ENCODE assay signal across 32 cellular contexts in the genomic region with DNA sequence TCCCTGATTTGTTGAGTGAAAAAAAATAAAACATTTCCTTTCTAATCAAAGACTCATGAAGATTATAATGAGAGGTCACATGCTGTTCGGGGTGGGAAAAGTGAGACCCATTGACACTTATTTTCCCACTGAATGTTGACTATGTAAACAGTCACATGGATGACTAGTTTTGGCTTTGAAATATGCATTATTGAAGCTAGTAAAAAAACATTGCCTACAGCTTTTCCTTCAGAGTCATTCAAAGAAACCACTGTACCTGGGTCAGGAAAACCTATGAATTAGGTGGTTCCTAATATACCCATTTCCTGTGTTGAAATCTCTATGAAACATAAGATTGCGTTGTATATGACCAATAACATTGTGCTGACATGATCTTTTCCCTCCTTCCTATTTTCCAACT.
"Had no signal": no experiment of that assay in that cellular context is flagged by ENCODE, and none has a peak within 500 bp of the region (broad histone marks: within the 10 kb centered on the region; RNA-seq: fewer than 3 reads in every experiment).

No MANE protein-coding gene starts in this region.

- H3K27me3 Mint-ChIP-seq: activated T-cell treated with anti-CD3 and anti-CD28 coated beads, Interleukin-2, amount 50 U/mL, for 24 hours; memory B cell; stimulated activated naive B cell treated with anti-CD40 and anti-IgM and Interleukin-4, amounts not matched to agents 10 μg/mL and 1 μg/mL and 100 μg/mL, for 72 hours had no signal

- DNase-seq: activated CD4-positive, alpha-beta T cell treated with anti-CD3 and anti-CD28 coated beads for 48 hours; activated CD4-positive, alpha-beta T cell treated with anti-CD3 and anti-CD28 coated beads, Interleukin-2, amount 50 U/mL, for 48 hours; activated CD8-positive, alpha-beta memory T cell treated with anti-CD3 and anti-CD28 coated beads, Interleukin-2, amount 50 U/mL, for 48 hours; activated gamma-delta T cell; activated naive CD4-positive, alpha-beta T cell treated with anti-CD3 and anti-CD28 coated beads, Interleukin-2, amount 50 U/mL, for 16 hours; activated T-cell treated with anti-CD3 and anti-CD28 coated beads, Interleukin-2, amount 50 U/mL, for 24 hours; amniotic stem cell; brain microvascular endothelial cell; caudate nucleus; cortex of kidney; heart left ventricle; hypothalamus; naive thymus-derived CD8-positive, alpha-beta T cell; nucleus accumbens; pancreas; sigmoid colon; small intestine; stimulated activated naive B cell treated with anti-CD40 and anti-IgM and Interleukin-4, amounts not matched to agents 10 μg/mL and 1 μg/mL and 100 μg/mL, for 72 hours; stomach; T1000; thyroid gland; upper lobe of left lung; WERI-Rb-1 had no signal

- H3K36me3 Mint-ChIP-seq: memory B cell; stimulated activated naive B cell treated with anti-CD40 and anti-IgM and Interleukin-4, amounts not matched to agents 10 μg/mL and 1 μg/mL and 100 μg/mL, for 72 hours had no signal

- H3K36me3 ChIP-seq: brain microvascular endothelial cell, esophagus muscularis mucosa, heart left ventricle, pancreas, prostate gland, sigmoid colon, stomach, thyroid gland, upper lobe of left lung, vagina, WERI-Rb-1 had no signal

- H3K4me1 Mint-ChIP-seq: memory B cell, neural crest cell had no signal

- H3K27ac ChIP-seq: brain microvascular endothelial cell, esophagus muscularis mucosa, foreskin keratinocyte, heart left ventricle, pancreas, prostate gland, sigmoid colon, stomach, thyroid gland, upper lobe of left lung, vagina, WERI-Rb-1 had no signal

- H3K9me3 ChIP-seq: esophagus muscularis mucosa, heart left ventricle, pancreas, prostate gland, sigmoid colon, stomach, thyroid gland, upper lobe of left lung, vagina had no signal

- H3K27ac Mint-ChIP-seq: activated T-cell treated with anti-CD3 and anti-CD28 coated beads, Interleukin-2, amount 50 U/mL, for 24 hours; memory B cell; naive thymus-derived CD8-positive, alpha-beta T cell; stimulated activated naive B cell treated with anti-CD40 and anti-IgM and Interleukin-4, amounts not matched to agents 10 μg/mL and 1 μg/mL and 100 μg/mL, for 72 hours had no signal

- H3K27me3 ChIP-seq: brain microvascular endothelial cell, esophagus muscularis mucosa, heart left ventricle, pancreas, sigmoid colon, thyroid gland, upper lobe of left lung, vagina had no signal

- ATAC-seq: activated CD4-positive, CD25-positive, alpha-beta regulatory T cell treated with anti-CD3 and anti-CD28 coated beads, Interleukin-2, amount 50 U/mL, for 24 hours; foreskin keratinocyte; heart left ventricle; naive thymus-derived CD8-positive, alpha-beta T cell; pancreas; stimulated activated naive B cell treated with anti-CD40 and anti-IgM and Interleukin-4, amounts not matched to agents 10 μg/mL and 1 μg/mL and 100 μg/mL, for 72 hours had no signal

- FAIRE-seq: astrocyte, endothelial cell of umbilical vein, pancreas had no signal

- H3K4me1 ChIP-seq: esophagus muscularis mucosa, foreskin keratinocyte, heart left ventricle, pancreas, prostate gland, sigmoid colon, stomach, thyroid gland, upper lobe of left lung, vagina had no signal

- H3K4me3 ChIP-seq: esophagus muscularis mucosa, heart left ventricle, pancreas, prostate gland, sigmoid colon, stomach, thyroid gland, upper lobe of left lung, vagina had no signal

- H3K4me3 Mint-ChIP-seq: activated T-cell treated with anti-CD3 and anti-CD28 coated beads, Interleukin-2, amount 50 U/mL, for 24 hours; memory B cell; naive thymus-derived CD8-positive, alpha-beta T cell; neural crest cell; stimulated activated naive B cell treated with anti-CD40 and anti-IgM and Interleukin-4, amounts not matched to agents 10 μg/mL and 1 μg/mL and 100 μg/mL, for 72 hours had no signal

- H3K9me3 Mint-ChIP-seq: activated T-cell treated with anti-CD3 and anti-CD28 coated beads, Interleukin-2, amount 50 U/mL, for 24 hours; memory B cell; neural crest cell; stimulated activated naive B cell treated with anti-CD40 and anti-IgM and Interleukin-4, amounts not matched to agents 10 μg/mL and 1 μg/mL and 100 μg/mL, for 72 hours had no signal
